11 cellular contexts compared by ENCODE assay signal in genomic region chr14:105166571-105167302, GRCh38. TPM values are rescaled to one million over a fixed set of nuclear protein-coding genes. Genes with fewer than 3 reads are reported as not detected.
DNase-seq lines count a peak whose midpoint lies in the region; ATAC-seq and TF ChIP-seq lines count a peak whose summit lies in the region.
"Had no signal": no experiment of that assay in that cellular context is flagged by ENCODE, and none has a peak within 500 bp of the region (broad histone marks: within the 10 kb centered on the region; RNA-seq: fewer than 3 reads in every experiment).

No MANE protein-coding gene starts in this region.

- H3K27ac ChIP-seq in heart left ventricle (peak overlapping the region in 3 of 12 donors; percentile 24 to 30 (median 26)), OCI-LY7 (ENCODE audit: low read depth, low read length, poor library complexity, severe bottlenecking) (no peak overlapping the region)
- H3K27ac ChIP-seq: adrenal gland had no signal

- no peak for TF ChIP-seq CTCF in heart left ventricle (IDR thresholded peaks at IDR 0.05)
- no peak for TF ChIP-seq CTCF in epithelial cell of esophagus (IDR thresholded peaks at IDR 0.05; ENCODE audit: insufficient read depth, low read depth, low read length, missing control alignments)
- TF ChIP-seq CTCF in type B pancreatic cell (conservative IDR thresholded peaks at IDR 0.05) = no peak
- TF ChIP-seq CTCF in OCI-LY7 (conservative IDR thresholded peaks at IDR 0.05; ENCODE audit: low read length) = no peak

- H3K36me3 ChIP-seq in heart left ventricle (no peaks in the 10 kb centered on the region), OCI-LY7 (ENCODE audit: insufficient read depth, low read length) (no peaks in the 10 kb centered on the region)
- H3K36me3 ChIP-seq: adrenal gland had no signal

- no peaks in the 10 kb centered on the region for H3K9me3 ChIP-seq in heart left ventricle
- H3K9me3 ChIP-seq in OCI-LY7 (ENCODE audit: low read length) = no peaks in the 10 kb centered on the region
- H3K9me3 ChIP-seq: adrenal gland had no signal

- no peaks in the 10 kb centered on the region for H3K4me1 Mint-ChIP-seq in type B pancreatic cell (ENCODE audit: unreplicated experiment)

- H4K20me1 ChIP-seq in OCI-LY7 (ENCODE audit: insufficient read depth, low read length) = no peaks in the 10 kb centered on the region; the same call in 1 of the 2 replicates

- DNase-seq in heart left ventricle (no peak), left ventricle myocardium superior (no peak), RPMI8226 (peak; percentile 21), epithelial cell of esophagus (ENCODE audit: low read depth) (peak; percentile 50), type B pancreatic cell (ENCODE audit: extremely low spot score, unreplicated experiment) (no peak), OCI-LY7 (ENCODE audit: low spot score) (no peak)
- DNase-seq in stimulated activated CD8-positive, alpha-beta memory T cell treated with anti-CD3 and anti-CD28 coated beads, Interleukin-4, amount 100 ng/mL, for 48 hours = no peak
- DNase-seq: adrenal gland, NCI-H1436 treated with DMSO at 0.1 percent for 48 hours had no signal

- CTCF ChIA-PET in OCI-LY7 (lab: Charles Lee; ENCODE audit: unreplicated experiment) = no interaction called here

- no peak overlapping the region for H2AFZ ChIP-seq in OCI-LY7 (ENCODE audit: low read length)

- H3K9me2 ChIP-seq in OCI-LY7 (ENCODE audit: insufficient read depth, low read length) = no peaks in the 10 kb centered on the region

- intact Hi-C loops in heart left ventricle (cut with DNase I) (loop anchor here in 5 of 10 donors (5.0 to 10.0 kb wide), 2 partner anchors 72 to 74 kb away; no protein-coding TSS in a partner anchor), left ventricle myocardium superior (cut with micrococcal nuclease) (no loop called here), OCI-LY7 (cut with micrococcal nuclease; ENCODE audit: unreplicated experiment) (no loop called here)

- peak overlapping the region; percentile 61 for H3K4me3 Mint-ChIP-seq in type B pancreatic cell

- no peak overlapping the region for H3K4me2 ChIP-seq in OCI-LY7 (ENCODE audit: low read length)

- no TSS peak for BruUV-seq in OCI-LY7 (replicated peaks; lab: Mats Ljungman, UMichigan)

- H3K36me3 Mint-ChIP-seq in type B pancreatic cell = no peaks in the 10 kb centered on the region

- TF ChIP-seq POLR2A in heart left ventricle (IDR thresholded peaks at IDR 0.05) = no peak

- H3K4me3 ChIP-seq in heart left ventricle = peak overlapping the region in 11 of 12 donors; percentile 18 to 74 (median 58)
- peak overlapping the region; percentile 42 for H3K4me3 ChIP-seq in epithelial cell of esophagus (ENCODE audit: low read length)
- H3K4me3 ChIP-seq in OCI-LY7 (ENCODE audit: low read depth, low read length, poor library complexity, severe bottlenecking) = no peak overlapping the region
- H3K4me3 ChIP-seq: GM12878 had no signal

- H3K27ac Mint-ChIP-seq in type B pancreatic cell = no peak overlapping the region

- peaks cover 14 to 66% (median 38%) of the 10 kb centered on the region in 12 donors for H3K4me1 ChIP-seq in heart left ventricle
- H3K4me1 ChIP-seq in OCI-LY7 (ENCODE audit: insufficient read depth, low read length, poor library complexity, severe bottlenecking) = peaks cover 34% of the 10 kb centered on the region

- ATAC-seq in heart left ventricle (no peak), left ventricle myocardium superior (no peak), HG02938 (IDR thresholded peaks at IDR 0.05; ENCODE audit: unreplicated experiment) (no peak)
- ATAC-seq: GM12878 had no signal

- peaks cover 19% of the 10 kb centered on the region for H3K27me3 Mint-ChIP-seq in type B pancreatic cell

- no peaks in the 10 kb centered on the region for H3K9me3 Mint-ChIP-seq in type B pancreatic cell

- H3K27me3 ChIP-seq in heart left ventricle = peaks cover 0 to 36% (median 0%) of the 10 kb centered on the region in 9 donors

- H3K79me2 ChIP-seq in OCI-LY7 (ENCODE audit: insufficient read depth, low read depth, low read length) = no peaks in the 10 kb centered on the region

- POLR2A ChIA-PET in OCI-LY7 (lab: Charles Lee) = no interaction called here

- WGBS in heart left ventricle, 4 donors = 61 to 81% (median 68%) methylated on average over 6 to 22 of the region's 22 CpGs

RNA-seq across cellular contexts. Expression of gene JAG2, which starts 1.8 kb away (rescaled TPM):
- total RNA-seq in heart left ventricle (10 to 100 TPM; 20.4 to 62.4 (median 28.6) TPM), left ventricle myocardium superior (33.6 TPM), type B pancreatic cell (ENCODE audit: low replicate concordance) (16.5 and 37.1 TPM in 2 replicates), OCI-LY7 (2022) (6.0 and 6.5 TPM in 2 replicates)
- 10 to 100 TPM; 19.1 to 25.2 TPM for polyA plus RNA-seq in heart left ventricle
- 4.0 and 5.0 TPM in 2 replicates for total RNA-seq in OCI-LY7 (2014; rRNA removed; shearing (Covaris generic))

RNA-seq across cellular contexts. Expression of gene NUDT14, which starts 14.4 kb away (rescaled TPM):
- total RNA-seq in heart left ventricle (10 to 100 TPM; 16.7 to 48.9 (median 23.8) TPM), left ventricle myocardium superior (34.7 TPM), type B pancreatic cell (ENCODE audit: low replicate concordance) (33.3 and 49.6 TPM in 2 replicates), OCI-LY7 (2022) (37.0 and 37.5 TPM in 2 replicates)
- 10 to 100 TPM; 14.3 to 29.6 TPM for polyA plus RNA-seq in heart left ventricle
- 19.5 and 32.1 TPM in 2 replicates for total RNA-seq in OCI-LY7 (2014; rRNA removed; shearing (Covaris generic))

Comparison
In these comparisons a context has a peak if more than half of its experiments do, and no peak if none do; other contexts are left out.
1. DNase-seq: peak in RPMI8226 (single experiment) and epithelial cell of esophagus (single experiment); none in heart left ventricle (0 of 5), left ventricle myocardium superior (single experiment), type B pancreatic cell (single experiment), stimulated activated CD8-positive, alpha-beta memory T cell treated with anti-CD3 and anti-CD28 coated beads, Interleukin-4, amount 100 ng/mL, for 48 hours (single experiment) and OCI-LY7 (single experiment).